5 cellular contexts compared by ENCODE assay signal in genomic region chr4:5478697-5479096, GRCh38.
"Had no signal": no experiment of that assay in that cellular context is flagged by ENCODE, and none has a peak within 500 bp of the region (broad histone marks: within the 10 kb centered on the region; RNA-seq: fewer than 3 reads in every experiment).

No MANE protein-coding gene starts in this region.

- DNase-seq: H9, HCEC 1CT, IMR-90 had no signal

- H3K4me3 ChIP-seq: GM23338, K562 had no signal

- ATAC-seq: K562 had no signal
